Comparison of ENCODE assay signal across 12 cellular contexts in genomic region chrX:44312421-44312820, GRCh38. TPM values are rescaled to one million over a fixed set of nuclear protein-coding genes. Genes with fewer than 3 reads are reported as not detected.
"Had no signal": no experiment of that assay in that cellular context is flagged by ENCODE, and none has a peak within 500 bp of the region (broad histone marks: within the 10 kb centered on the region; RNA-seq: fewer than 3 reads in every experiment).

No MANE protein-coding gene starts in this region.

- H2AFZ ChIP-seq: GM23248, GM23338 had no signal

- DNase-seq: GM23248, GOT3, H7, H9, HCEC 1CT, HFFc6 had no signal

- ATAC-seq: GM23338, HCT116 had no signal

- H3K4me3 ChIP-seq: GM23248, GM23338, HAP-1 had no signal

- H3K9me3 ChIP-seq: HAP-1 had no signal

- H3K9ac ChIP-seq: GM23248 had no signal

- H3K4me2 ChIP-seq: GM23338 had no signal

- FAIRE-seq: H1, H54 had no signal

- H3K36me3 ChIP-seq: HAP-1 had no signal

- H3K27ac ChIP-seq: GM23248 had no signal

RNA-seq across cellular contexts. Expression of gene EFHC2, which starts 31.1 kb away (rescaled TPM):
- total RNA-seq: GM23248, H4, HFFc6 had no signal
